ENCODE assay signal across 8 cellular contexts in genomic region chr12:51171884-51172514, GRCh38. TPM values are rescaled to one million over a fixed set of nuclear protein-coding genes. Genes with fewer than 3 reads are reported as not detected.
DNase-seq lines count a peak whose midpoint lies in the region; ATAC-seq, FAIRE-seq and TF ChIP-seq lines count a peak whose summit lies in the region.

No MANE protein-coding gene starts in this region.

- 3% methylated on average over 16 of the region's 16 CpGs for WGBS in suprapubic skin

- peak; percentile 45 for DNase-seq in astrocyte (ENCODE audit: low read depth)
- peak; percentile 43 for DNase-seq in iPS-NIHi7 (ENCODE audit: extremely low spot score)
- peak in 1 of 2 donors; percentile 64 for DNase-seq in suprapubic skin (ENCODE audit: low spot score in 2 of 2)
- DNase-seq in mucosa of gallbladder (ENCODE audit: low spot score), result no peak
- no peak for DNase-seq in nephron progenitor cell

- H4K20me1 ChIP-seq in KMS-11 (ENCODE audit: insufficient read depth), result no peaks in the 10 kb centered on the region
- H4K20me1 ChIP-seq in astrocyte (ENCODE audit: insufficient read depth, low read length), result peaks cover 22% of the 10 kb centered on the region

- ATAC-seq in GM18868 (IDR thresholded peaks at IDR 0.05; ENCODE audit: unreplicated experiment), result peak; percentile 10

- H3K27me3 Mint-ChIP-seq in astrocyte (ENCODE audit: low read depth, unreplicated experiment) (no peaks in the 10 kb centered on the region), nephron progenitor cell (ENCODE audit: low read depth, poor library complexity) (peaks cover 21% of the 10 kb centered on the region)

- FAIRE-seq in astrocyte (lab: Jason Lieb, UNC), result no peak

- H3K4me1 Mint-ChIP-seq in astrocyte (ENCODE audit: low read depth, unreplicated experiment), result no peaks in the 10 kb centered on the region
- peaks cover 19% of the 10 kb centered on the region for H3K4me1 Mint-ChIP-seq in nephron progenitor cell

- no peak for TF ChIP-seq EP300 in suprapubic skin (IDR thresholded peaks at IDR 0.05)

- H3K9me3 ChIP-seq in astrocyte (ENCODE audit: insufficient read depth, low read depth, low read length) (no peaks in the 10 kb centered on the region), suprapubic skin (no peaks in the 10 kb centered on the region)

- no peak overlapping the region for H3K27ac Mint-ChIP-seq in astrocyte (ENCODE audit: unreplicated experiment)
- H3K27ac Mint-ChIP-seq in nephron progenitor cell, result no peak overlapping the region

- H3K36me3 Mint-ChIP-seq in astrocyte (ENCODE audit: low read depth, unreplicated experiment), result no peaks in the 10 kb centered on the region
- H3K36me3 Mint-ChIP-seq in nephron progenitor cell (ENCODE audit: low read depth), result peaks cover 16% of the 10 kb centered on the region

- H3K9ac ChIP-seq in KMS-11, result no peak overlapping the region; the same call in 1 of the 2 replicates
- peak overlapping the region; percentile 98 for H3K9ac ChIP-seq in astrocyte (ENCODE audit: low read length)

- H3K4me2 ChIP-seq in KMS-11 (no peak overlapping the region; the same call in 1 of the 2 replicates), astrocyte (ENCODE audit: low read length) (peak overlapping the region; percentile 96)

- H3K4me3 Mint-ChIP-seq in astrocyte (ENCODE audit: unreplicated experiment) (no peak overlapping the region), nephron progenitor cell (no peak overlapping the region)

- H3K36me3 ChIP-seq in ACC112 (ENCODE audit: insufficient read depth, low read length) (no peaks in the 10 kb centered on the region), KMS-11 (ENCODE audit: insufficient read depth) (no peaks in the 10 kb centered on the region), astrocyte (ENCODE audit: insufficient read depth, low read length) (no peaks in the 10 kb centered on the region), suprapubic skin (no peaks in the 10 kb centered on the region)

- no peak for TF ChIP-seq POLR2A in suprapubic skin (IDR thresholded peaks at IDR 0.05)

- H3K9me3 Mint-ChIP-seq in astrocyte (ENCODE audit: unreplicated experiment) (no peaks in the 10 kb centered on the region), nephron progenitor cell (no peaks in the 10 kb centered on the region)

- H3K4me1 ChIP-seq in ACC112 (ENCODE audit: control insufficient read depth, insufficient read depth, low read length, unreplicated experiment) (peaks cover 8% of the 10 kb centered on the region), KMS-11 (ENCODE audit: low read depth, poor library complexity, severe bottlenecking) (no peaks in the 10 kb centered on the region), astrocyte (ENCODE audit: insufficient read depth, low read length) (no peaks in the 10 kb centered on the region), suprapubic skin (peaks cover 29% of the 10 kb centered on the region)

- H3K27ac ChIP-seq in ACC112 (ENCODE audit: low read depth, low read length) (peak overlapping the region; percentile 96), KMS-11 (no peak overlapping the region), astrocyte (ENCODE audit: low read depth, low read length) (peak overlapping the region; percentile 100), suprapubic skin (peak overlapping the region; percentile 98)

- peak overlapping the region; percentile 80 for H2AFZ ChIP-seq in ACC112 (ENCODE audit: low read length, unreplicated experiment)
- peak overlapping the region; percentile 80; the same call in 1 of the 2 replicates for H2AFZ ChIP-seq in KMS-11 (ENCODE audit: low read depth)
- H2AFZ ChIP-seq in astrocyte (ENCODE audit: low read depth, low read length), result peak overlapping the region; percentile 95

- H3K27me3 ChIP-seq in ACC112 (ENCODE audit: insufficient read depth, low read length) (no peaks in the 10 kb centered on the region), KMS-11 (ENCODE audit: insufficient read depth, low read depth) (no peaks in the 10 kb centered on the region), astrocyte (ENCODE audit: insufficient read depth, low read length) (no peaks in the 10 kb centered on the region), suprapubic skin (no peaks in the 10 kb centered on the region)

- TF ChIP-seq CTCF in KMS-11 (conservative IDR thresholded peaks at IDR 0.05; ENCODE audit: low read depth, low read length) (no peak), astrocyte (IDR thresholded peaks at IDR 0.05; ENCODE audit: insufficient read depth, low read depth, low read length) (no peak), suprapubic skin (IDR thresholded peaks at IDR 0.05) (no peak), nephron progenitor cell (IDR thresholded peaks at IDR 0.05) (no peak)

- H3K79me2 ChIP-seq in ACC112 (ENCODE audit: control insufficient read depth, insufficient read depth, low read length, unreplicated experiment), result peaks cover 35% of the 10 kb centered on the region
- no peaks in the 10 kb centered on the region for H3K79me2 ChIP-seq in KMS-11 (ENCODE audit: insufficient read depth, low read depth)
- peaks cover 54% of the 10 kb centered on the region for H3K79me2 ChIP-seq in astrocyte (ENCODE audit: insufficient read depth, low read length)

- H3K4me3 ChIP-seq in ACC112 (ENCODE audit: low read depth, low read length) (peak overlapping the region; percentile 91), KMS-11 (IDR thresholded peaks at IDR 0.05; ENCODE audit: insufficient read depth, low read depth, low read length) (no peak overlapping the region), astrocyte (ENCODE audit: insufficient read depth, low read depth, low read length) (peak overlapping the region; percentile 82), suprapubic skin (peak overlapping the region; percentile 73)

RNA-seq across cellular contexts. Expression of gene TFCP2, which starts 0.9 kb away (rescaled TPM):
- total RNA-seq in astrocyte (19.2 and 22.4 TPM in 2 replicates), suprapubic skin (10 to 100 TPM; 15.0 to 24.2 (median 18.8) TPM), mucosa of gallbladder (31.8 TPM)

RNA-seq across cellular contexts. Expression of gene POU6F1, which starts 45.9 kb away (rescaled TPM):
- total RNA-seq in astrocyte, result 3.6 and 3.7 TPM in 2 replicates
- 10 to 100 TPM in 2 of 4 donors, 1 to 10 TPM in 2; 9.4 to 36.5 (median 13.6) TPM for total RNA-seq in suprapubic skin
- 12.4 TPM for total RNA-seq in mucosa of gallbladder

Comparison
In these comparisons a context has a peak if more than half of its experiments do, and no peak if none do; other contexts are left out.
1. DNase-seq: peak in astrocyte (single experiment) and iPS-NIHi7 (single experiment); none in mucosa of gallbladder (single experiment) and nephron progenitor cell (single experiment).
2. Peak in every context shown above with its lines, with median percentiles within 50 percentile points of each other: H2AFZ ChIP-seq.